Comparison of ENCODE assay signal across 10 cellular contexts in genomic region chr15:101500865-101501551, GRCh38. TPM values are rescaled to one million over a fixed set of nuclear protein-coding genes. Genes with fewer than 3 reads are reported as not detected.
DNase-seq lines count a peak whose midpoint lies in the region; ATAC-seq and TF ChIP-seq lines count a peak whose summit lies in the region.
"Had no signal": no experiment of that assay in that cellular context is flagged by ENCODE, and none has a peak within 500 bp of the region (broad histone marks: within the 10 kb centered on the region; RNA-seq: fewer than 3 reads in every experiment).

No MANE protein-coding gene starts in this region.

- H3K36me3 Mint-ChIP-seq in osteocyte (ENCODE audit: unreplicated experiment) = no peaks in the 10 kb centered on the region
- no peaks in the 10 kb centered on the region for H3K36me3 Mint-ChIP-seq in WTC11
- H3K36me3 Mint-ChIP-seq: stimulated activated memory B cell treated with anti-CD40 and anti-IgM and Interleukin-4, amounts not matched to agents 10 μg/mL and 1 μg/mL and 100 μg/mL, for 72 hours had no signal

- CTCF ChIA-PET in WTC11 (lab: Charles Lee) = interaction anchor here (1.4 to 2.2 kb wide), 6 partner anchors 12 to 200 kb away, joined by 3 to 19 read pairs (median 5); no protein-coding TSS in a partner anchor

- peak; percentile 40 for DNase-seq in MV-4-11 (lab: John Stamatoyannopoulos, UW)
- DNase-seq in fibroblast of pulmonary artery (ENCODE audit: low read depth) = peak; percentile 11
- DNase-seq in osteocyte (ENCODE audit: extremely low spot score, unreplicated experiment) = peak; percentile 63
- DNase-seq in ureter (ENCODE audit: low spot score) = no peak
- DNase-seq in NCI-H2029 (lab: John Stamatoyannopoulos, UW) = no peak
- no peak for DNase-seq in WTC11 (ENCODE audit: low spot score)
- DNase-seq in SK-N-DZ (ENCODE audit: low spot score) = no peak
- DNase-seq: IMR-90 had no signal

- H3K4me1 Mint-ChIP-seq in osteocyte (ENCODE audit: unreplicated experiment) = no peaks in the 10 kb centered on the region
- peaks cover 21% of the 10 kb centered on the region for H3K4me1 Mint-ChIP-seq in WTC11

- no peak overlapping the region for H3K4me3 ChIP-seq in fibroblast of pulmonary artery (replicated peaks; ENCODE audit: low read depth, low read length)

- no peak for TF ChIP-seq CTCF in fibroblast of pulmonary artery (IDR thresholded peaks at IDR 0.05; ENCODE audit: low read length, missing control alignments)
- TF ChIP-seq CTCF in osteocyte (IDR thresholded peaks at IDR 0.05) = no peak
- TF ChIP-seq CTCF in WTC11 (IDR thresholded peaks at IDR 0.05) = no peak

- POLR2A ChIA-PET in WTC11 (lab: Charles Lee) = no interaction called here

- H3K27me3 Mint-ChIP-seq in osteocyte (ENCODE audit: unreplicated experiment) (peaks cover 23% of the 10 kb centered on the region), WTC11 (ENCODE audit: low read depth) (peaks cover 6% of the 10 kb centered on the region; the same call in 1 of the 2 replicates)

- ATAC-seq in GM18868 (IDR thresholded peaks at IDR 0.05; ENCODE audit: unreplicated experiment) = peak; percentile 33
- no peak for ATAC-seq in WTC11

- H3K9me3 Mint-ChIP-seq in osteocyte (ENCODE audit: unreplicated experiment) = no peaks in the 10 kb centered on the region
- no peaks in the 10 kb centered on the region for H3K9me3 Mint-ChIP-seq in WTC11
- H3K9me3 Mint-ChIP-seq: stimulated activated memory B cell treated with anti-CD40 and anti-IgM and Interleukin-4, amounts not matched to agents 10 μg/mL and 1 μg/mL and 100 μg/mL, for 72 hours had no signal

- H3K4me3 Mint-ChIP-seq in osteocyte (ENCODE audit: unreplicated experiment) (no peak overlapping the region), WTC11 (no peak overlapping the region)

- no peak overlapping the region for H3K27ac Mint-ChIP-seq in osteocyte (ENCODE audit: unreplicated experiment)
- no peak overlapping the region for H3K27ac Mint-ChIP-seq in WTC11
- H3K27ac Mint-ChIP-seq: stimulated activated memory B cell treated with anti-CD40 and anti-IgM and Interleukin-4, amounts not matched to agents 10 μg/mL and 1 μg/mL and 100 μg/mL, for 72 hours had no signal

TF ChIP-seq in WTC11, 78 proteins besides CTCF, POLR2A, EP300 and RAD21 (continues in another document):
- TF ChIP-seq SMAD3 (CRISPR knock-in tag; IDR thresholded peaks at IDR 0.05; ENCODE audit: borderline replicate concordance) = no peak
- TF ChIP-seq, protein P1, sequence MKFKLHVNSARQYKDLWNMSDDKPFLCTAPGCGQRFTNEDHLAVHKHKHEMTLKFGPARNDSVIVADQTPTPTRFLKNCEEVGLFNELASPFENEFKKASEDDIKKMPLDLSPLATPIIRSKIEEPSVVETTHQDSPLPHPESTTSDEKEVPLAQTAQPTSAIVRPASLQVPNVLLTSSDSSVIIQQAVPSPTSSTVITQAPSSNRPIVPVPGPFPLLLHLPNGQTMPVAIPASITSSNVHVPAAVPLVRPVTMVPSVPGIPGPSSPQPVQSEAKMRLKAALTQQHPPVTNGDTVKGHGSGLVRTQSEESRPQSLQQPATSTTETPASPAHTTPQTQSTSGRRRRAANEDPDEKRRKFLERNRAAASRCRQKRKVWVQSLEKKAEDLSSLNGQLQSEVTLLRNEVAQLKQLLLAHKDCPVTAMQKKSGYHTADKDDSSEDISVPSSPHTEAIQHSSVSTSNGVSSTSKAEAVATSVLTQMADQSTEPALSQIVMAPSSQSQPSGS (CRISPR knock-in tag; IDR thresholded peaks at IDR 0.05; ENCODE audit: borderline replicate concordance, low read depth) = no peak
- no peak for TF ChIP-seq HMGA2 (CRISPR knock-in tag; IDR thresholded peaks at IDR 0.05)
- TF ChIP-seq MXD4 (CRISPR knock-in tag; IDR thresholded peaks at IDR 0.05; ENCODE audit: borderline replicate concordance) = no peak
- no peak for TF ChIP-seq HMGXB4 (CRISPR knock-in tag; IDR thresholded peaks at IDR 0.05)
- TF ChIP-seq, protein P2, sequence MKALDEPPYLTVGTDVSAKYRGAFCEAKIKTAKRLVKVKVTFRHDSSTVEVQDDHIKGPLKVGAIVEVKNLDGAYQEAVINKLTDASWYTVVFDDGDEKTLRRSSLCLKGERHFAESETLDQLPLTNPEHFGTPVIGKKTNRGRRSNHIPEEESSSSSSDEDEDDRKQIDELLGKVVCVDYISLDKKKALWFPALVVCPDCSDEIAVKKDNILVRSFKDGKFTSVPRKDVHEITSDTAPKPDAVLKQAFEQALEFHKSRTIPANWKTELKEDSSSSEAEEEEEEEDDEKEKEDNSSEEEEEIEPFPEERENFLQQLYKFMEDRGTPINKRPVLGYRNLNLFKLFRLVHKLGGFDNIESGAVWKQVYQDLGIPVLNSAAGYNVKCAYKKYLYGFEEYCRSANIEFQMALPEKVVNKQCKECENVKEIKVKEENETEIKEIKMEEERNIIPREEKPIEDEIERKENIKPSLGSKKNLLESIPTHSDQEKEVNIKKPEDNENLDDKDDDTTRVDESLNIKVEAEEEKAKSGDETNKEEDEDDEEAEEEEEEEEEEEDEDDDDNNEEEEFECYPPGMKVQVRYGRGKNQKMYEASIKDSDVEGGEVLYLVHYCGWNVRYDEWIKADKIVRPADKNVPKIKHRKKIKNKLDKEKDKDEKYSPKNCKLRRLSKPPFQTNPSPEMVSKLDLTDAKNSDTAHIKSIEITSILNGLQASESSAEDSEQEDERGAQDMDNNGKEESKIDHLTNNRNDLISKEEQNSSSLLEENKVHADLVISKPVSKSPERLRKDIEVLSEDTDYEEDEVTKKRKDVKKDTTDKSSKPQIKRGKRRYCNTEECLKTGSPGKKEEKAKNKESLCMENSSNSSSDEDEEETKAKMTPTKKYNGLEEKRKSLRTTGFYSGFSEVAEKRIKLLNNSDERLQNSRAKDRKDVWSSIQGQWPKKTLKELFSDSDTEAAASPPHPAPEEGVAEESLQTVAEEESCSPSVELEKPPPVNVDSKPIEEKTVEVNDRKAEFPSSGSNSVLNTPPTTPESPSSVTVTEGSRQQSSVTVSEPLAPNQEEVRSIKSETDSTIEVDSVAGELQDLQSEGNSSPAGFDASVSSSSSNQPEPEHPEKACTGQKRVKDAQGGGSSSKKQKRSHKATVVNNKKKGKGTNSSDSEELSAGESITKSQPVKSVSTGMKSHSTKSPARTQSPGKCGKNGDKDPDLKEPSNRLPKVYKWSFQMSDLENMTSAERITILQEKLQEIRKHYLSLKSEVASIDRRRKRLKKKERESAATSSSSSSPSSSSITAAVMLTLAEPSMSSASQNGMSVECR (CRISPR knock-in tag; IDR thresholded peaks at IDR 0.05; ENCODE audit: borderline replicate concordance) = no peak
- TF ChIP-seq, protein P3, sequence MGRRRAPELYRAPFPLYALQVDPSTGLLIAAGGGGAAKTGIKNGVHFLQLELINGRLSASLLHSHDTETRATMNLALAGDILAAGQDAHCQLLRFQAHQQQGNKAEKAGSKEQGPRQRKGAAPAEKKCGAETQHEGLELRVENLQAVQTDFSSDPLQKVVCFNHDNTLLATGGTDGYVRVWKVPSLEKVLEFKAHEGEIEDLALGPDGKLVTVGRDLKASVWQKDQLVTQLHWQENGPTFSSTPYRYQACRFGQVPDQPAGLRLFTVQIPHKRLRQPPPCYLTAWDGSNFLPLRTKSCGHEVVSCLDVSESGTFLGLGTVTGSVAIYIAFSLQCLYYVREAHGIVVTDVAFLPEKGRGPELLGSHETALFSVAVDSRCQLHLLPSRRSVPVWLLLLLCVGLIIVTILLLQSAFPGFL (CRISPR knock-in tag; IDR thresholded peaks at IDR 0.05; ENCODE audit: borderline replicate concordance) = no peak
- no peak for TF ChIP-seq ZBTB21 (CRISPR knock-in tag; IDR thresholded peaks at IDR 0.05; ENCODE audit: borderline replicate concordance)
- TF ChIP-seq, protein P4, sequence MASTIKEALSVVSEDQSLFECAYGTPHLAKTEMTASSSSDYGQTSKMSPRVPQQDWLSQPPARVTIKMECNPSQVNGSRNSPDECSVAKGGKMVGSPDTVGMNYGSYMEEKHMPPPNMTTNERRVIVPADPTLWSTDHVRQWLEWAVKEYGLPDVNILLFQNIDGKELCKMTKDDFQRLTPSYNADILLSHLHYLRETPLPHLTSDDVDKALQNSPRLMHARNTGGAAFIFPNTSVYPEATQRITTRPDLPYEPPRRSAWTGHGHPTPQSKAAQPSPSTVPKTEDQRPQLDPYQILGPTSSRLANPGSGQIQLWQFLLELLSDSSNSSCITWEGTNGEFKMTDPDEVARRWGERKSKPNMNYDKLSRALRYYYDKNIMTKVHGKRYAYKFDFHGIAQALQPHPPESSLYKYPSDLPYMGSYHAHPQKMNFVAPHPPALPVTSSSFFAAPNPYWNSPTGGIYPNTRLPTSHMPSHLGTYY (CRISPR knock-in tag; IDR thresholded peaks at IDR 0.05) = no peak
- TF ChIP-seq, protein P5, sequence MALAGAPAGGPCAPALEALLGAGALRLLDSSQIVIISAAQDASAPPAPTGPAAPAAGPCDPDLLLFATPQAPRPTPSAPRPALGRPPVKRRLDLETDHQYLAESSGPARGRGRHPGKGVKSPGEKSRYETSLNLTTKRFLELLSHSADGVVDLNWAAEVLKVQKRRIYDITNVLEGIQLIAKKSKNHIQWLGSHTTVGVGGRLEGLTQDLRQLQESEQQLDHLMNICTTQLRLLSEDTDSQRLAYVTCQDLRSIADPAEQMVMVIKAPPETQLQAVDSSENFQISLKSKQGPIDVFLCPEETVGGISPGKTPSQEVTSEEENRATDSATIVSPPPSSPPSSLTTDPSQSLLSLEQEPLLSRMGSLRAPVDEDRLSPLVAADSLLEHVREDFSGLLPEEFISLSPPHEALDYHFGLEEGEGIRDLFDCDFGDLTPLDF (CRISPR knock-in tag; IDR thresholded peaks at IDR 0.05) = no peak

RNA-seq across cellular contexts. Expression of gene PCSK6, which starts 11.5 kb away (rescaled TPM):
- total RNA-seq in osteocyte (0.43 and 0.55 TPM in 2 replicates), ureter (14.5 TPM), WTC11 (2021) (2.9 to 3.8 TPM (median 3.8 TPM) in 3 replicates)
- not detected in 2 replicates for polyA plus RNA-seq in SK-N-DZ (2014; cell fraction: cytosol; rRNA removed)
- polyA plus RNA-seq in SK-N-DZ (2014; cell fraction: nucleus; rRNA removed) = not detected in 2 replicates
- total RNA-seq: IMR-90 had no signal
- polyA plus RNA-seq: IMR-90 had no signal

Comparison
In these comparisons a context has a peak if more than half of its experiments do, and no peak if none do; other contexts are left out.
1. DNase-seq: peak in MV-4-11 (single experiment), fibroblast of pulmonary artery (single experiment) and osteocyte (single experiment); none in ureter (single experiment), NCI-H2029 (single experiment), WTC11 (single experiment) and SK-N-DZ (single experiment).